Comparison of ENCODE assay signal across 10 cellular contexts in the genomic region with DNA sequence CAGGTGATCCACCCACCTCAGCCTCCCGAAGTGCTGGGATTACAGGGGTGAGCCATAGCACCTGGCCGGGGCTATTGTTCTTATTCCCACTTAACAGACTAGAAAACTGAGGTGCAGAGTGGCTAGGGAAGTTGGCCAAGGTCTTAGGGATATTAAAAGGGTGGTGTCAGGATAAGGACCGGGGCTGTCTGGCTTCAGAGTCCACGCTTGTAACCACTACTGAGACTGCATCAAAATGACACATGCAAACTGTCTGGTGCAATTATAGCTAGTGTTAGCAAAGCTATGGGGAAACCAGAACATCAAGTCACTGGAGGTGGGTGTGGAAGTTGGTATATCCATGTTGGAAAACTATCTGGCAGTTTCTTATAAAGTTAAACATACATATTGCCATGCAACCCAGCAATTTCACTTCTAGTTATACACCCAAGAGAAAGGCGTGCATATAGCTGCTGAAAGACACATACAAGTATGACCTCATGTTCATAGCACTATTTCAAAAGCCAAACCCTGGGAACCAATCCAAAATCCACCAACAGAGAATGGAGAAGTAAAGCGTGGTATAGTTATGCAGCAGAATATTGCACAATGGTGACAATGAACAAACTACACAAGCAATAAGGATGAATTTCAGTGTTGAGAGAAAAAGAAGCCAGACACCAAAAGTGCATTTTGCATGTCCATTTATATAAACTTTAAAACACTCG. TPM values are rescaled to one million over a fixed set of nuclear protein-coding genes. Genes with fewer than 3 reads are reported as not detected.
DNase-seq lines count a peak whose midpoint lies in the region; ATAC-seq, FAIRE-seq and TF ChIP-seq lines count a peak whose summit lies in the region.
"Had no signal": no experiment of that assay in that cellular context is flagged by ENCODE, and none has a peak within 500 bp of the region (broad histone marks: within the 10 kb centered on the region; RNA-seq: fewer than 3 reads in every experiment).

No MANE protein-coding gene starts in this region.

- no peaks in the 10 kb centered on the region for H3K27me3 ChIP-seq in gastrocnemius medialis

- intact Hi-C loops in gastrocnemius medialis (cut with DNase I; ENCODE audit: low total_unique reads): no loop called here

- ATAC-seq in gastrocnemius medialis: peak; percentile 57 to 77
- no peak for ATAC-seq in HG03457 (IDR thresholded peaks at IDR 0.05; ENCODE audit: unreplicated experiment)
- ATAC-seq in HG03108 (IDR thresholded peaks at IDR 0.05; ENCODE audit: unreplicated experiment): no peak

- peaks cover 47 to 50% of the 10 kb centered on the region in 2 donors for H3K4me1 ChIP-seq in gastrocnemius medialis

- FAIRE-seq in RCC 7860 (lab: Jason Lieb, UNC): no peak
- FAIRE-seq: GM18507 had no signal

- peak; percentile 97 for DNase-seq in H4 (ENCODE audit: low spot score)
- DNase-seq in RCC 7860 (ENCODE audit: low spot score): peak; percentile 34
- peak; percentile 100 for DNase-seq in fibroblast of peridontal ligament (ENCODE audit: extremely low read depth)
- no peak for DNase-seq in gastrocnemius medialis
- DNase-seq in activated CD4-positive, alpha-beta T cell treated with anti-CD3 and anti-CD28 coated beads, Interleukin-2, amount 50 U/mL, for 4 hours: no peak
- no peak for DNase-seq in activated CD4-positive, alpha-beta T cell treated with anti-CD3 and anti-CD28 coated beads for 1 hour
- DNase-seq: activated CD4-positive, CD25-positive, alpha-beta regulatory T cell treated with anti-CD3 and anti-CD28 coated beads, Interleukin-2, amount 50 U/mL, for 72 hours had no signal

- H3K9me3 ChIP-seq in gastrocnemius medialis: no peaks in the 10 kb centered on the region

- peak in 1 of 2 donors; percentile 26 for TF ChIP-seq POLR2A in gastrocnemius medialis (IDR thresholded peaks at IDR 0.05)

- TF ChIP-seq CTCF in gastrocnemius medialis (IDR thresholded peaks at IDR 0.05 in 4 of 5, conservative IDR thresholded peaks at IDR 0.05 in 1 of 5): no peak

- peak overlapping the region; percentile 1 to 37 (median 32) for H3K27ac ChIP-seq in gastrocnemius medialis

- H3K4me3 ChIP-seq in gastrocnemius medialis: no peak overlapping the region

- in situ Hi-C loops in gastrocnemius medialis (cut with MboI; ENCODE audit: low sequenced_read_pairs in 4 of 4): no loop called here

- no peaks in the 10 kb centered on the region for H3K36me3 ChIP-seq in gastrocnemius medialis

RNA-seq across cellular contexts. Expression of a gene that starts 33.9 kb away (rescaled TPM):
- 9.4 and 22.9 TPM in 2 replicates for total RNA-seq in H4 (2014; rRNA removed; shearing (Covaris generic))
- 10 to 100 TPM; 41.0 to 68.5 (median 61.3) TPM for total RNA-seq in gastrocnemius medialis

Comparison
In these comparisons a context has a peak if more than half of its experiments do, and no peak if none do; other contexts are left out.
1. DNase-seq: peak in H4 (single experiment), RCC 7860 (single experiment) and fibroblast of peridontal ligament (single experiment); none in gastrocnemius medialis (0 of 2), activated CD4-positive, alpha-beta T cell treated with anti-CD3 and anti-CD28 coated beads, Interleukin-2, amount 50 U/mL, for 4 hours (0 of 2) and activated CD4-positive, alpha-beta T cell treated with anti-CD3 and anti-CD28 coated beads for 1 hour (single experiment).
2. ATAC-seq: peak in gastrocnemius medialis (2 of 2); none in HG03457 (single experiment) and HG03108 (single experiment).